33 cellular contexts compared by ENCODE assay signal in the genomic region with DNA sequence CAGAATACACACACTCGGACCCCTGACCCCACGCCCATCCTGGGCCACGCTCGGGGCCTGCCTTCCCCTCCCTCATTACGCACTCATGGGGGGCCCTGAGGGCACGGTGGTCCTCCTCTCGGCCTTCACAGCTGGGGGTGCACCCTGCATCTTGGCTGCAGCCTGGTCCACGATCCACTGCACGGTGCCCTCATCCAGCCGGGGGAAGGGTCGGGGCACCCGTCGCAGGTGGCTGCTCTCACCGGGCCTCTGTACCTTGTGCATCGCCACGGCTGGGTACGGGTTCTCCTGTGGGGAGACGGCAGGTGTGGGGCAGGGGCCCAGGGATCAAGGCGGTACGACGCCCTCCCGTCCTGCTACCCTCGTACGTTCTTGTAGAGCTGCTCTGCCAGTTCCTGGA. TPM values are rescaled to one million over a fixed set of nuclear protein-coding genes. Genes with fewer than 3 reads are reported as not detected.
"Had no signal": no experiment of that assay in that cellular context is flagged by ENCODE, and none has a peak within 500 bp of the region (broad histone marks: within the 10 kb centered on the region; RNA-seq: fewer than 3 reads in every experiment).

No MANE protein-coding gene starts in this region.

- DNase-seq: hypothalamus; immature natural killer cell; kidney; left colon; left lung; lower lobe of right lung; mammary epithelial cell; mesenchymal stem cell; naive thymus-derived CD8-positive, alpha-beta T cell; nephron progenitor cell; ovary; right lobe of liver; stimulated activated CD4-positive, alpha-beta T cell treated with anti-CD3 and anti-CD28 coated beads, Interleukin-1b, Interleukin-23, amount 100 ng/mL, for 48 hours; stimulated activated CD4-positive, alpha-beta T cell treated with anti-CD3 and anti-CD28 coated beads, Interleukin-2, amount 100 ng/mL, for 48 hours; stimulated activated CD4-positive, alpha-beta T cell treated with anti-CD3 and anti-CD28 coated beads, Interleukin-4, amount 100 ng/mL, for 4 hours; stimulated activated CD8-positive, alpha-beta memory T cell treated with anti-CD3 and anti-CD28 coated beads, Interleukin-4, amount 100 ng/mL, for 48 hours; stimulated activated naive CD4-positive, alpha-beta T cell treated with Interleukin-2 at 50 U/mL for 16 hours; stimulated activated naive CD8-positive, alpha-beta T cell treated with anti-CD3 and anti-CD28 coated beads, Interleukin-15, amount 100 ng/mL, for 72 hours; substantia nigra; uterus had no signal

- H3K27ac ChIP-seq: left lung, lower lobe of right lung, neural progenitor cell, ovary, right atrium auricular region, right lobe of liver, tibial nerve, uterus had no signal

- H3K4me2 ChIP-seq: neural progenitor cell, smooth muscle cell had no signal

- H3K4me1 Mint-ChIP-seq: nephron progenitor cell, neural progenitor cell had no signal

- H3K36me3 ChIP-seq: neural progenitor cell, ovary, uterus had no signal

- H3K27me3 Mint-ChIP-seq: naive thymus-derived CD8-positive, alpha-beta T cell; progenitor cell of endocrine pancreas; stimulated activated memory B cell treated with anti-CD40 and anti-IgM and Interleukin-4, amounts not matched to agents 10 μg/mL and 1 μg/mL and 100 μg/mL, for 72 hours; stimulated activated naive CD8-positive, alpha-beta T cell treated with anti-CD3 and anti-CD28 coated beads, Interleukin-15, amount 100 ng/mL, for 72 hours; type B pancreatic cell had no signal

- H3K9me3 Mint-ChIP-seq: immature natural killer cell; naive thymus-derived CD8-positive, alpha-beta T cell; nephron progenitor cell; neural progenitor cell; stimulated activated memory B cell treated with anti-CD40 and anti-IgM and Interleukin-4, amounts not matched to agents 10 μg/mL and 1 μg/mL and 100 μg/mL, for 72 hours; stimulated activated naive CD8-positive, alpha-beta T cell treated with anti-CD3 and anti-CD28 coated beads, Interleukin-15, amount 100 ng/mL, for 72 hours; type B pancreatic cell had no signal

- H3K9me3 ChIP-seq: left lung, lower lobe of right lung, ovary, right atrium auricular region, right lobe of liver, tibial nerve, uterus had no signal

- H3K9ac ChIP-seq: neural progenitor cell had no signal

- H3K27me3 ChIP-seq: left lung, neural progenitor cell, ovary, right atrium auricular region, right lobe of liver, tibial nerve, uterus had no signal

- H3K4me1 ChIP-seq: neural progenitor cell, right lobe of liver, uterus had no signal

- ATAC-seq: left colon; left lung; lower lobe of right lung; naive thymus-derived CD8-positive, alpha-beta T cell; right lobe of liver; stimulated activated memory B cell treated with anti-CD40 and anti-IgM and Interleukin-4, amounts not matched to agents 10 μg/mL and 1 μg/mL and 100 μg/mL, for 72 hours; stimulated activated naive CD8-positive, alpha-beta T cell treated with anti-CD3 and anti-CD28 coated beads, Interleukin-15, amount 100 ng/mL, for 72 hours had no signal

- H3K4me3 Mint-ChIP-seq: immature natural killer cell; naive thymus-derived CD8-positive, alpha-beta T cell; nephron progenitor cell; neural progenitor cell; stimulated activated memory B cell treated with anti-CD40 and anti-IgM and Interleukin-4, amounts not matched to agents 10 μg/mL and 1 μg/mL and 100 μg/mL, for 72 hours; stimulated activated naive CD8-positive, alpha-beta T cell treated with anti-CD3 and anti-CD28 coated beads, Interleukin-15, amount 100 ng/mL, for 72 hours; type B pancreatic cell had no signal

- H3K4me3 ChIP-seq: left lung, lower lobe of right lung, neural progenitor cell, ovary, right atrium auricular region, right lobe of liver, smooth muscle cell, tibial nerve, uterus had no signal

- H2AFZ ChIP-seq: neural progenitor cell had no signal

- H3K27ac Mint-ChIP-seq: neural progenitor cell, progenitor cell of endocrine pancreas, type B pancreatic cell had no signal

RNA-seq across cellular contexts. Expression of gene ADM2, which starts 16.9 kb away (rescaled TPM):
- total RNA-seq: tibial nerve had no signal

RNA-seq across cellular contexts. Expression of gene MIOX, which starts 22.2 kb away (rescaled TPM):
- total RNA-seq: left colon, left lung, liver, lower lobe of right lung, mammary epithelial cell, omental fat pad, pulmonary artery endothelial cell, right atrium auricular region, right lobe of liver, skeletal muscle tissue, smooth muscle cell, temporal lobe, tibial nerve, ureter, uterus had no signal
- polyA plus RNA-seq: immature natural killer cell, liver, mammary epithelial cell, ovary had no signal
